Comparison of ENCODE assay signal across 8 cellular contexts in genomic region chr3:105366302-105367062, GRCh38. TPM values are rescaled to one million over a fixed set of nuclear protein-coding genes. Genes with fewer than 3 reads are reported as not detected.
A peak's percentile ranks its signal among the peaks of the same experiment; 100 is the strongest.
DNase-seq lines count a peak whose midpoint lies in the region; ATAC-seq and TF ChIP-seq lines count a peak whose summit lies in the region.

TSS of gene ALCAM (plus strand) at chr3:105366909.

- POLR2A ChIA-PET in Caco-2 (lab: Charles Lee): no interaction called here

- no peaks in the 10 kb centered on the region for H3K36me3 ChIP-seq in Caco-2 (ENCODE audit: control insufficient read depth, insufficient read depth, low read length)
- H3K36me3 ChIP-seq in endocrine pancreas (ENCODE audit: control insufficient read depth, insufficient read depth, low read length): no peaks in the 10 kb centered on the region
- no peaks in the 10 kb centered on the region for H3K36me3 ChIP-seq in mesenchymal stem cell (ENCODE audit: control insufficient read depth in 1 of 2, insufficient read depth in 2 of 2, low read depth in 1 of 2, low read length in 2 of 2)

- H2BK15ac ChIP-seq in mesenchymal stem cell (ENCODE audit: low read depth, poor library complexity, severe bottlenecking): peak within 1 kb of the TSS; percentile 49

- H2BK120ac ChIP-seq in mesenchymal stem cell (ENCODE audit: low read depth, low read length): peak within 1 kb of the TSS; percentile 15

- H2AK5ac ChIP-seq in mesenchymal stem cell (ENCODE audit: low read length, severe bottlenecking): peak within 1 kb of the TSS; percentile 65

- H3K27ac Mint-ChIP-seq in Caco-2 (ENCODE audit: unreplicated experiment): no peak within 1 kb of the TSS

- CTCF ChIA-PET in Caco-2 (lab: Charles Lee): no interaction called here

- H3K18ac ChIP-seq in mesenchymal stem cell (ENCODE audit: low read depth in 1 of 2, low read length in 2 of 2): peak within 1 kb of the TSS; percentile 72 to 91

- H3K4ac ChIP-seq in mesenchymal stem cell (ENCODE audit: low read depth in 1 of 2, low read length in 2 of 2): peak within 1 kb of the TSS; percentile 10 to 89

- H3K4me3 ChIP-seq in Caco-2 (ENCODE audit: low read depth, low read length) (peak within 1 kb of the TSS; percentile 43), endocrine pancreas (ENCODE audit: control insufficient read depth, insufficient read depth, low read length) (peak within 1 kb of the TSS; percentile 97), mesenchymal stem cell (ENCODE audit: insufficient read depth in 1 of 2, low read depth in 1 of 2, low read length in 2 of 2) (peak within 1 kb of the TSS; percentile 94 to 98)

- peak within 1 kb of the TSS; percentile 99 for H3K27ac ChIP-seq in mesenchymal stem cell (ENCODE audit: low read length, poor library complexity, severe bottlenecking)

- peak within 1 kb of the TSS in 1 of 2 experiments; percentile 94 for H3K14ac ChIP-seq in mesenchymal stem cell (ENCODE audit: low read length in 2 of 2)

- peaks cover 21% of the 10 kb centered on the region for H3K4me1 Mint-ChIP-seq in Caco-2 (ENCODE audit: low read depth, unreplicated experiment)

- DNase-seq in Caco-2: peak; percentile 80 to 83
- DNase-seq in HS-27A (ENCODE audit: low read depth): peak; percentile 98
- peak; percentile 89 to 93 for DNase-seq in NOMO-1 (lab: John Stamatoyannopoulos, UW; ENCODE audit: unreplicated experiment in 2 of 2)
- peak; percentile 48 to 63 for DNase-seq in activated CD8-positive, alpha-beta memory T cell treated with anti-CD3 and anti-CD28 coated beads for 4 hours (ENCODE audit: low read depth in 2 of 2)
- DNase-seq in mesenchymal stem cell: peak; percentile 99
- peak; percentile 46 for DNase-seq in stimulated activated CD8-positive, alpha-beta memory T cell treated with anti-CD3 and anti-CD28 coated beads, Interleukin-15, amount 100 ng/mL, for 1 hour (ENCODE audit: low read depth)

- ATAC-seq in GM19468 (IDR thresholded peaks at IDR 0.05; ENCODE audit: extremely low read depth, unreplicated experiment): peak; percentile 30

- intact Hi-C loops in Caco-2 (cut with micrococcal nuclease; ENCODE audit: unreplicated experiment): loop anchor here (1.0 to 10.0 kb wide), 5 partner anchors 74 to 770 kb away; no protein-coding TSS in a partner anchor

- H3K9ac ChIP-seq in endocrine pancreas (ENCODE audit: control insufficient read depth, insufficient read depth, low read length): peak within 1 kb of the TSS; percentile 98
- H3K9ac ChIP-seq in mesenchymal stem cell (ENCODE audit: low read length): peak within 1 kb of the TSS; percentile 99

- H2AFZ ChIP-seq in mesenchymal stem cell (ENCODE audit: low read depth, low read length): peak within 1 kb of the TSS; percentile 86

- under 1% methylated on average over 36 of the region's 48 CpGs for WGBS in mesenchymal stem cell

- BruUV-seq in Caco-2 (replicated peaks; lab: Mats Ljungman, UMichigan): no TSS peak

- peaks cover 24% of the 10 kb centered on the region for H3K27me3 Mint-ChIP-seq in Caco-2 (ENCODE audit: insufficient read depth, unreplicated experiment)

- H3K4me2 ChIP-seq in mesenchymal stem cell (ENCODE audit: low read length, poor library complexity, severe bottlenecking): peak within 1 kb of the TSS; percentile 76

- H3K23ac ChIP-seq in mesenchymal stem cell (ENCODE audit: low read length in 2 of 2): peak within 1 kb of the TSS; percentile 62 to 98

- peak within 1 kb of the TSS; percentile 73 for H3K4me3 Mint-ChIP-seq in Caco-2 (ENCODE audit: unreplicated experiment)

- no peaks in the 10 kb centered on the region for H3K36me3 Mint-ChIP-seq in Caco-2 (ENCODE audit: insufficient read depth, unreplicated experiment)

- no peaks in the 10 kb centered on the region for H3K79me1 ChIP-seq in mesenchymal stem cell (replicated peaks; ENCODE audit: low read length, poor library complexity, severe bottlenecking)

- no peaks in the 10 kb centered on the region for H3K9me3 ChIP-seq in Caco-2
- H3K9me3 ChIP-seq in endocrine pancreas (ENCODE audit: control insufficient read depth, low read length): no peaks in the 10 kb centered on the region
- H3K9me3 ChIP-seq in mesenchymal stem cell (ENCODE audit: control insufficient read depth, low read length): no peaks in the 10 kb centered on the region

- H3K27me3 ChIP-seq in Caco-2 (replicated peaks; ENCODE audit: control insufficient read depth, insufficient read depth, low read length): peaks cover 4% of the 10 kb centered on the region; the same call in 1 of the 2 replicates
- no peaks in the 10 kb centered on the region for H3K27me3 ChIP-seq in endocrine pancreas (ENCODE audit: control insufficient read depth, insufficient read depth, low read length)
- H3K27me3 ChIP-seq in mesenchymal stem cell (ENCODE audit: control insufficient read depth in 1 of 2, insufficient read depth in 1 of 2, low read length in 2 of 2): no peaks in the 10 kb centered on the region

- no peaks in the 10 kb centered on the region for H3K9me3 Mint-ChIP-seq in Caco-2 (ENCODE audit: unreplicated experiment)

- peak in 1 of 2 experiments; percentile 39 for TF ChIP-seq CTCF in Caco-2 (IDR thresholded peaks at IDR 0.05; ENCODE audit: insufficient read depth in 1 of 2, low read depth in 1 of 2, low read length in 1 of 2, severe bottlenecking in 1 of 2, unreplicated experiment in 1 of 2)

- H4K8ac ChIP-seq in mesenchymal stem cell (ENCODE audit: low read length): peak within 1 kb of the TSS; percentile 79

- H4K91ac ChIP-seq in mesenchymal stem cell (ENCODE audit: low read length): peak within 1 kb of the TSS; percentile 32

- H2BK12ac ChIP-seq in mesenchymal stem cell (ENCODE audit: low read length in 2 of 2): peak within 1 kb of the TSS; percentile 22 to 75

- H3K4me1 ChIP-seq in Caco-2: 0 out of 2 replicates have a peak, but pooled peaks cover 4% of the 10 kb centered on the region
- peaks cover 8% of the 10 kb centered on the region for H3K4me1 ChIP-seq in endocrine pancreas (ENCODE audit: control insufficient read depth, insufficient read depth, low read length)
- peaks cover 2% of the 10 kb centered on the region for H3K4me1 ChIP-seq in mesenchymal stem cell (ENCODE audit: control insufficient read depth, insufficient read depth, low read depth, low read length)

- peak within 1 kb of the TSS; percentile 95 for H2BK5ac ChIP-seq in mesenchymal stem cell (ENCODE audit: low read depth, low read length, poor library complexity, severe bottlenecking)

RNA-seq across cellular contexts. Expression of gene ALCAM, which starts in this region (rescaled TPM):
- total RNA-seq in Caco-2 (2022): 0.41 and 0.46 TPM in 2 replicates
- 164 TPM for polyA plus RNA-seq in mesenchymal stem cell (2013, experiment 1 of 2)
- 168 TPM for polyA plus RNA-seq in mesenchymal stem cell (2013, experiment 2 of 2)

Comparison
In these comparisons a context has a peak if more than half of its experiments do, and no peak if none do; other contexts are left out.
1. Peak in every context shown above with its lines: DNase-seq, ATAC-seq, H3K4me3 ChIP-seq and H3K27ac ChIP-seq.
2. Peak in DNase-seq and H3K4me3 ChIP-seq in Caco-2; RNA of the gene not detected or under 1 TPM.
3. DNase-seq: peak in every context shown above with its lines; median percentile 99 in mesenchymal stem cell; 98 in HS-27A; 91 in NOMO-1; 82 in Caco-2; 56 in activated CD8-positive, alpha-beta memory T cell treated with anti-CD3 and anti-CD28 coated beads for 4 hours; 46 in stimulated activated CD8-positive, alpha-beta memory T cell treated with anti-CD3 and anti-CD28 coated beads, Interleukin-15, amount 100 ng/mL, for 1 hour.
4. H3K4me3 ChIP-seq: peak in every context shown above with its lines; median percentile 97 in endocrine pancreas; 96 in mesenchymal stem cell; 43 in Caco-2.